ENCODE assay signal across 21 cellular contexts in the genomic region with DNA sequence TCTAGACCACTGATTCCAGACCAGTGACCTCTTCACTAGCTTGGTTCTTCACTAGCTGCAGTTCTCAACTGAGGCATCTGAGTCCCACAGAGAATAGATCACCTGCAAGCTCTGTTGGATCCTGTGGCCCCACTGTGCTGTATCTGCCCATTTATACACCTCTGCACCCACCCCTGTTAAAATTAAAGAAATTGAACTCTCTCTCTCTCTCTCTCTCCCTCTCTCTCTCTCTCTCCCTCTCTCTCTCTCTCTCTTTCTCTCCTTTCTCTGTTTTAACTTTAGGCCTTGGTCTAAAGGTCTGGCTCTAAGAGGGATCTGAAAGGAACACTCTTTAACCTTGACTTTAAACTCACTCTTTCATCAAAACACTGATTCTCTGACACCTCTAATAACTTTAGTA.
A peak's percentile ranks its signal among the peaks of the same experiment; 100 is the strongest.
DNase-seq lines count a peak whose midpoint lies in the region; ATAC-seq lines count a peak whose summit lies in the region.
"Had no signal": no experiment of that assay in that cellular context is flagged by ENCODE, and none has a peak within 500 bp of the region (broad histone marks: within the 10 kb centered on the region; RNA-seq: fewer than 3 reads in every experiment).

No MANE protein-coding gene starts in this region.

- H3K79me1 ChIP-seq in mesendoderm (ENCODE audit: low read length), result no peaks in the 10 kb centered on the region

- peak overlapping the region; percentile 54 for H2BK120ac ChIP-seq in mesendoderm (ENCODE audit: low read depth, low read length)

- no peak overlapping the region for H3K18ac ChIP-seq in mesendoderm (ENCODE audit: low read length)

- H3K36me3 Mint-ChIP-seq in activated T-cell treated with anti-CD3 and anti-CD28 coated beads, Interleukin-2, amount 50 U/mL, for 72 hours (ENCODE audit: insufficient read depth in 2 of 2), result no peaks in the 10 kb centered on the region
- H3K36me3 Mint-ChIP-seq in activated T-cell treated with anti-CD3 and anti-CD28 coated beads, Interleukin-2, amount 50 U/mL, for 24 hours (ENCODE audit: low read depth), result no peaks in the 10 kb centered on the region
- H3K36me3 Mint-ChIP-seq: CD14-positive monocyte had no signal

- no peaks in the 10 kb centered on the region for H3K27me3 ChIP-seq in mesendoderm (ENCODE audit: insufficient read depth, low read length, poor library complexity)
- no peaks in the 10 kb centered on the region for H3K27me3 ChIP-seq in HAP-1 (ENCODE audit: low read depth)
- H3K27me3 ChIP-seq: BE2C; BLaER1 treated with 17β-estradiol and CSF1 and Interleukin-3, amounts not matched to agents 10 nM and 100 nM had no signal

- H3K27ac ChIP-seq in SK-N-MC, result 0 out of 2 replicates have a peak overlapping the region, but pooled peaks have one; percentile 32
- no peak overlapping the region for H3K27ac ChIP-seq in mesendoderm (ENCODE audit: low read depth, low read length)
- H3K27ac ChIP-seq: A549; BLaER1 treated with 17β-estradiol and CSF1 and Interleukin-3, amounts not matched to agents 10 nM and 100 nM had no signal

- H3K36me3 ChIP-seq in SK-N-MC (ENCODE audit: insufficient read depth, low read length) (no peaks in the 10 kb centered on the region), mesendoderm (ENCODE audit: control insufficient read depth, insufficient read depth, low read length) (no peaks in the 10 kb centered on the region), HAP-1 (replicated peaks) (no peaks in the 10 kb centered on the region)
- H3K36me3 ChIP-seq: BE2C; BLaER1 treated with 17β-estradiol and CSF1 and Interleukin-3, amounts not matched to agents 10 nM and 100 nM had no signal

- in situ Hi-C loops in HAP-1 (cut with MboI; ENCODE audit: low sequenced_read_pairs), result no loop called here

- H2AK5ac ChIP-seq in mesendoderm (ENCODE audit: low read length), result no peak overlapping the region

- H3K27me3 Mint-ChIP-seq in activated T-cell treated with anti-CD3 and anti-CD28 coated beads, Interleukin-2, amount 50 U/mL, for 72 hours (ENCODE audit: low read depth), result no peaks in the 10 kb centered on the region
- H3K27me3 Mint-ChIP-seq in activated T-cell treated with anti-CD3 and anti-CD28 coated beads, Interleukin-2, amount 50 U/mL, for 24 hours, result no peaks in the 10 kb centered on the region
- H3K27me3 Mint-ChIP-seq: CD8-positive, alpha-beta memory T cell had no signal

- H3K9ac ChIP-seq in SK-N-MC (ENCODE audit: insufficient read length) (no peak overlapping the region), mesendoderm (ENCODE audit: low read length) (no peak overlapping the region)
- H3K9ac ChIP-seq: BLaER1 treated with 17β-estradiol and CSF1 and Interleukin-3, amounts not matched to agents 10 nM and 100 nM had no signal

- H3K4me1 Mint-ChIP-seq in activated T-cell treated with anti-CD3 and anti-CD28 coated beads, Interleukin-2, amount 50 U/mL, for 72 hours (ENCODE audit: low read depth), result peaks cover 31% of the 10 kb centered on the region
- H3K4me1 Mint-ChIP-seq in activated T-cell treated with anti-CD3 and anti-CD28 coated beads, Interleukin-2, amount 50 U/mL, for 24 hours (ENCODE audit: low read depth), result peaks cover 28% of the 10 kb centered on the region

- no peak overlapping the region for H3K4me2 ChIP-seq in mesendoderm (ENCODE audit: low read length)
- H3K4me2 ChIP-seq: A549, GM23338 had no signal

- peak overlapping the region; percentile 13 for H3K27ac Mint-ChIP-seq in activated T-cell treated with anti-CD3 and anti-CD28 coated beads, Interleukin-2, amount 50 U/mL, for 72 hours
- H3K27ac Mint-ChIP-seq in activated T-cell treated with anti-CD3 and anti-CD28 coated beads, Interleukin-2, amount 50 U/mL, for 24 hours, result no peak overlapping the region
- H3K27ac Mint-ChIP-seq: CD14-positive monocyte; CD4-positive, alpha-beta T cell; CD8-positive, alpha-beta memory T cell; GM23338 had no signal

- no peak overlapping the region for H3K4me3 ChIP-seq in SK-N-MC
- no peak overlapping the region for H3K4me3 ChIP-seq in mesendoderm (ENCODE audit: low read length)
- H3K4me3 ChIP-seq in HAP-1, result no peak overlapping the region
- H3K4me3 ChIP-seq: A549; BLaER1 treated with 17β-estradiol and CSF1 and Interleukin-3, amounts not matched to agents 10 nM and 100 nM; GM23338 had no signal

- no peaks in the 10 kb centered on the region for H3K9me3 ChIP-seq in SK-N-MC (ENCODE audit: low read depth, low read length)
- H3K9me3 ChIP-seq in HAP-1, result no peaks in the 10 kb centered on the region
- H3K9me3 ChIP-seq: A549; BE2C; BLaER1 treated with 17β-estradiol and CSF1 and Interleukin-3, amounts not matched to agents 10 nM and 100 nM had no signal

- H4K5ac ChIP-seq in mesendoderm (ENCODE audit: low read length), result no peak overlapping the region

- H2BK15ac ChIP-seq in mesendoderm (replicated peaks; ENCODE audit: low read depth), result no peak overlapping the region

- no peak overlapping the region for H2BK5ac ChIP-seq in mesendoderm (ENCODE audit: low read length)

- H3K4me3 Mint-ChIP-seq in activated T-cell treated with anti-CD3 and anti-CD28 coated beads, Interleukin-2, amount 50 U/mL, for 72 hours, result no peak overlapping the region
- H3K4me3 Mint-ChIP-seq in activated T-cell treated with anti-CD3 and anti-CD28 coated beads, Interleukin-2, amount 50 U/mL, for 24 hours, result no peak overlapping the region
- H3K4me3 Mint-ChIP-seq: CD14-positive monocyte; CD4-positive, alpha-beta T cell; CD8-positive, alpha-beta memory T cell; GM23338 had no signal

- no peak overlapping the region for H3K23ac ChIP-seq in mesendoderm (ENCODE audit: low read length)

- no peak overlapping the region for H3K56ac ChIP-seq in mesendoderm (ENCODE audit: low read length)

- no peak overlapping the region for H3K4ac ChIP-seq in mesendoderm (ENCODE audit: low read depth, low read length)

- ATAC-seq in activated T-cell treated with anti-CD3 and anti-CD28 coated beads, Interleukin-2, amount 50 U/mL, for 72 hours (replicated peaks in 1 of 2), result no peak
- ATAC-seq: A549, GM23338 had no signal

- no peaks in the 10 kb centered on the region for H3K79me2 ChIP-seq in mesendoderm (ENCODE audit: control insufficient read depth, insufficient read depth, low read length)

- H3K4me1 ChIP-seq in mesendoderm (ENCODE audit: control insufficient read depth, low read depth, low read length) (no peaks in the 10 kb centered on the region), HAP-1 (peaks cover 6% of the 10 kb centered on the region)
- H3K4me1 ChIP-seq: A549, BE2C had no signal

- no peaks in the 10 kb centered on the region for H3K9me3 Mint-ChIP-seq in activated T-cell treated with anti-CD3 and anti-CD28 coated beads, Interleukin-2, amount 50 U/mL, for 72 hours
- H3K9me3 Mint-ChIP-seq in activated T-cell treated with anti-CD3 and anti-CD28 coated beads, Interleukin-2, amount 50 U/mL, for 24 hours, result no peaks in the 10 kb centered on the region
- H3K9me3 Mint-ChIP-seq: CD14-positive monocyte; CD4-positive, alpha-beta T cell; CD8-positive, alpha-beta memory T cell; GM23338 had no signal

- DNase-seq in activated T-cell treated with anti-CD3 and anti-CD28 coated beads, Interleukin-2, amount 50 U/mL, for 72 hours, result no peak
- no peak for DNase-seq in activated T-cell treated with anti-CD3 and anti-CD28 coated beads, Interleukin-2, amount 50 U/mL, for 24 hours
- DNase-seq in SK-N-MC (ENCODE audit: low read depth, low spot score) (no peak), mesendoderm (no peak), HAP-1 (ENCODE audit: low spot score in 2 of 2) (no peak), NCI-H1417 treated with DMSO at 0.1 percent for 48 hours (lab: John Stamatoyannopoulos, UW) (no peak)
- no peak for DNase-seq in stimulated activated naive CD4-positive, alpha-beta T cell (lab: John Stamatoyannopoulos, UW)
- DNase-seq: 8988T; ACHN; AML-193; BE2C; CD4-positive, alpha-beta T cell; CD8-positive, alpha-beta memory T cell; DMS 273 treated with DMSO at 0.1 percent for 48 hours; DMS79; GF-D8; HCEC 1CT had no signal

- no peak overlapping the region for H4K8ac ChIP-seq in mesendoderm (ENCODE audit: low read depth, low read length)
